9 cellular contexts compared by ENCODE assay signal in the genomic region with DNA sequence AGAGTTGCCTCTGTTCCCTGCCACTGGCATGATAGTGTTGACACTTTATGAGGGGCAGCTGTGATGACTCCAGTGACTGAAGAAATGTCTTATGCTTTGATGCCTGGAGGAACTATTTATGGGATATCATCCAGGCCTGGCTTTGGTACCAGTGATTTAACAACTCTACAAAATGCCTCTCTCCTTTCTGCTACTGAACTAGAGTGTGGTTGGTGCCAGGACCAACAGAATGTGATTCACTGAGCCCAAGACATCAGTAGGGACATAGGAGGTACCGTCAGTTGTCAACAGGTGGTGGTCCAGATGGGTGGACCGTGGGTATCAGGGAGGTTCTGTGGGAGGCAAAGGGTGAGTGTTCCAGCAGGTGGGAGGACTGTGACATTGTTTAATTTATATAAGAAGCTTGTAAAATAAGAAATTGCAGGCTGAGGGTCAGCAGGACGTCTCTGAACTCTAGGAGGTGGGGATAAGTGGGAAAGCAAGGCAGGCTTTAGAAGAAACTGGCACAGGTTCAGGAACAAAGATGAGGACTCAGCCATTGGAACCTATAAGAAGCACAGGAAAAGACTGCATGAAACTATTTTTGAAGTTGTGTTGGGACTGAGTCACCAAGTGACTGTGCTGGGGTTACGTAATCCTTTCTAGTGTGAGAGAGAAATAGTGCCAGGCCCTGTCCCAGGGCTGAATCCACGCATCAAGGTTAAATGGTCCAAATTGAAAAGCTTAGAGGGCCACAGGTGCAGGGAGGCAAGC. TPM values are rescaled to one million over a fixed set of nuclear protein-coding genes. Genes with fewer than 3 reads are reported as not detected.
DNase-seq lines count a peak whose midpoint lies in the region; ATAC-seq and TF ChIP-seq lines count a peak whose summit lies in the region.
"Had no signal": no experiment of that assay in that cellular context is flagged by ENCODE, and none has a peak within 500 bp of the region (broad histone marks: within the 10 kb centered on the region; RNA-seq: fewer than 3 reads in every experiment).

No MANE protein-coding gene starts in this region.

- no peaks in the 10 kb centered on the region for H3K4me1 ChIP-seq in mesendoderm (ENCODE audit: control insufficient read depth, low read depth, low read length)

- TF ChIP-seq POLR2A in NB4 (IDR thresholded peaks at IDR 0.05; ENCODE audit: extremely low read depth, insufficient read length) = no peak

- DNase-seq in AG20443 (ENCODE audit: low spot score) = peak; percentile 91
- peak; percentile 52 for DNase-seq in NB4 (ENCODE audit: low read depth)
- no peak for DNase-seq in coronary artery (ENCODE audit: low spot score)
- peak; percentile 26 for DNase-seq in mesendoderm
- no peak for DNase-seq in NCI-H187 (lab: John Stamatoyannopoulos, UW)
- DNase-seq in WERI-Rb-1 = no peak
- DNase-seq in SHP77 (lab: John Stamatoyannopoulos, UW) = no peak
- DNase-seq: NCI-H2081 had no signal

- H3K9ac ChIP-seq in mesendoderm (ENCODE audit: low read length) = no peak overlapping the region

- H3K27ac ChIP-seq in coronary artery (peak overlapping the region; percentile 31 to 32), mesendoderm (ENCODE audit: low read depth, low read length) (no peak overlapping the region), WERI-Rb-1 (no peak overlapping the region)

- H3K4ac ChIP-seq in mesendoderm (ENCODE audit: low read depth, low read length) = no peak overlapping the region

- WGBS in mesendoderm (ENCODE audit: extremely low coverage, insufficient coverage, low lambda C conversion rate) = no CpG with 5 or more reads among the region's 5 CpGs

- H3K79me1 ChIP-seq in mesendoderm (ENCODE audit: low read length) = no peaks in the 10 kb centered on the region

- H2BK120ac ChIP-seq in mesendoderm (ENCODE audit: low read depth, low read length) = no peak overlapping the region

- no peak for TF ChIP-seq CTCF in NB4 (IDR thresholded peaks at IDR 0.05; ENCODE audit: low read depth, low read length)
- TF ChIP-seq CTCF in coronary artery (IDR thresholded peaks at IDR 0.05) = no peak
- TF ChIP-seq CTCF in WERI-Rb-1 (IDR thresholded peaks at IDR 0.05; ENCODE audit: low read depth, low read length) = no peak

- H3K4me2 ChIP-seq in mesendoderm (ENCODE audit: low read length) = no peak overlapping the region

- no peak overlapping the region for H4K5ac ChIP-seq in mesendoderm (ENCODE audit: low read length)

- no peaks in the 10 kb centered on the region for H3K79me2 ChIP-seq in mesendoderm (ENCODE audit: control insufficient read depth, insufficient read depth, low read length)

- H2BK15ac ChIP-seq in mesendoderm (replicated peaks; ENCODE audit: low read depth) = no peak overlapping the region

- no peak overlapping the region for H4K8ac ChIP-seq in mesendoderm (ENCODE audit: low read depth, low read length)

- H2AK5ac ChIP-seq in mesendoderm (ENCODE audit: low read length) = no peak overlapping the region

- no peak overlapping the region for H3K23ac ChIP-seq in mesendoderm (ENCODE audit: low read length)

- ATAC-seq in GM18519 (IDR thresholded peaks at IDR 0.05; ENCODE audit: low FRiP score, unreplicated experiment) = no peak

- no peak overlapping the region for H2BK5ac ChIP-seq in mesendoderm (ENCODE audit: low read length)

- no peak overlapping the region for H3K56ac ChIP-seq in mesendoderm (ENCODE audit: low read length)

- H3K27me3 ChIP-seq in mesendoderm (ENCODE audit: insufficient read depth, low read length, poor library complexity) (no peaks in the 10 kb centered on the region), WERI-Rb-1 (ENCODE audit: insufficient read depth, low read depth, severe bottlenecking) (no peaks in the 10 kb centered on the region)

- no peak overlapping the region for H3K4me3 ChIP-seq in NB4 (ENCODE audit: low read depth, low read length)
- H3K4me3 ChIP-seq in coronary artery = no peak overlapping the region
- H3K4me3 ChIP-seq in mesendoderm (ENCODE audit: low read length) = no peak overlapping the region
- no peak overlapping the region for H3K4me3 ChIP-seq in WERI-Rb-1 (ENCODE audit: low read depth, low read length)

- no peaks in the 10 kb centered on the region for H3K9me3 ChIP-seq in WERI-Rb-1 (ENCODE audit: severe bottlenecking)

- no peaks in the 10 kb centered on the region for H3K36me3 ChIP-seq in mesendoderm (ENCODE audit: control insufficient read depth, insufficient read depth, low read length)
- H3K36me3 ChIP-seq in WERI-Rb-1 = no peaks in the 10 kb centered on the region

- H3K18ac ChIP-seq in mesendoderm (ENCODE audit: low read length) = no peak overlapping the region

RNA-seq across cellular contexts. Expression of gene SLC7A14, which starts 28.5 kb away (rescaled TPM):
- 4.8 TPM for polyA plus RNA-seq in mesendoderm (2013, experiment 1 of 2)
- polyA plus RNA-seq in mesendoderm (2013, experiment 2 of 2) = 4.5 TPM

Comparison
In these comparisons a context has a peak if more than half of its experiments do, and no peak if none do; other contexts are left out.
1. DNase-seq: peak in AG20443 (single experiment), NB4 (single experiment) and mesendoderm (single experiment); none in coronary artery (single experiment), NCI-H187 (0 of 2), WERI-Rb-1 (single experiment) and SHP77 (0 of 2).
2. H3K27ac ChIP-seq: peak in coronary artery (2 of 2); none in mesendoderm (single experiment) and WERI-Rb-1 (single experiment).